ENCODE assay signal across 15 cellular contexts in genomic region chr13:36673352-36673751, GRCh38. TPM values are rescaled to one million over a fixed set of nuclear protein-coding genes. Genes with fewer than 3 reads are reported as not detected.
DNase-seq lines count a peak whose midpoint lies in the region; ATAC-seq and TF ChIP-seq lines count a peak whose summit lies in the region.
"Had no signal": no experiment of that assay in that cellular context is flagged by ENCODE, and none has a peak within 500 bp of the region (broad histone marks: within the 10 kb centered on the region; RNA-seq: fewer than 3 reads in every experiment).

No MANE protein-coding gene starts in this region.

- peak overlapping the region; percentile 38 for H3K4me3 ChIP-seq in lower lobe of right lung
- H3K4me3 ChIP-seq in stomach: peak overlapping the region; percentile 22 to 43 (median 27)

- TF ChIP-seq CTCF in brain (conservative IDR thresholded peaks at IDR 0.05): no peak
- no peak for TF ChIP-seq CTCF in lower lobe of right lung (IDR thresholded peaks at IDR 0.05)
- TF ChIP-seq CTCF in stomach (IDR thresholded peaks at IDR 0.05): no peak

- H3K36me3 Mint-ChIP-seq in brain: no peaks in the 10 kb centered on the region
- H3K36me3 Mint-ChIP-seq: CD8-positive, alpha-beta memory T cell had no signal

- H3K36me3 ChIP-seq in lower lobe of right lung: no peaks in the 10 kb centered on the region
- no peaks in the 10 kb centered on the region for H3K36me3 ChIP-seq in stomach

- no peaks in the 10 kb centered on the region for H3K9me3 ChIP-seq in lower lobe of right lung
- H3K9me3 ChIP-seq in stomach: no peaks in the 10 kb centered on the region

- ATAC-seq in lower lobe of right lung: no peak
- no peak for ATAC-seq in HG02870 (IDR thresholded peaks at IDR 0.05; ENCODE audit: unreplicated experiment)
- ATAC-seq in GM21576 (IDR thresholded peaks at IDR 0.05; ENCODE audit: unreplicated experiment): no peak
- ATAC-seq in GM18498 (IDR thresholded peaks at IDR 0.05; ENCODE audit: unreplicated experiment): no peak
- ATAC-seq: activated T-helper 17 cell treated with anti-CD3 and anti-CD28 coated beads, Interleukin-2, amount 50 U/mL, for 72 hours; HCT116 had no signal

- intact Hi-C loops in lower lobe of right lung (cut with DNase I): no loop called here
- intact Hi-C loops in stomach (cut with DNase I; ENCODE audit: low total_unique reads): no loop called here

- peaks cover 8% of the 10 kb centered on the region for H3K4me1 ChIP-seq in lower lobe of right lung
- H3K4me1 ChIP-seq in stomach: peaks cover 0 to 12% (median 10%) of the 10 kb centered on the region in 4 donors

- WGBS in stomach, 5 donors: 50 to 61% (median 55%) methylated on average over 11 of the region's 11 CpGs

- peaks cover 80% of the 10 kb centered on the region for H3K27me3 Mint-ChIP-seq in brain

- peak overlapping the region; percentile 80 to 86 (median 83) for H3K4me3 Mint-ChIP-seq in brain
- H3K4me3 Mint-ChIP-seq: activated CD8-positive, alpha-beta T cell treated with anti-CD3 and anti-CD28 coated beads for 36 hours; activated T-helper 17 cell treated with anti-CD3 and anti-CD28 coated beads, Interleukin-2, amount 50 U/mL, for 72 hours; CD8-positive, alpha-beta memory T cell had no signal

- peaks cover 39% of the 10 kb centered on the region for H3K27me3 ChIP-seq in lower lobe of right lung (ENCODE audit: low read depth)
- H3K27me3 ChIP-seq in stomach: peaks cover 0 to 49% (median 29%) of the 10 kb centered on the region in 3 donors

- no peak overlapping the region for H3K27ac Mint-ChIP-seq in brain
- H3K27ac Mint-ChIP-seq: activated CD8-positive, alpha-beta T cell treated with anti-CD3 and anti-CD28 coated beads for 36 hours; activated T-helper 17 cell treated with anti-CD3 and anti-CD28 coated beads, Interleukin-2, amount 50 U/mL, for 72 hours; CD8-positive, alpha-beta memory T cell had no signal

- DNase-seq in NCI-H748 (lab: John Stamatoyannopoulos, UW; ENCODE audit: unreplicated experiment) (peak; percentile 40), NCI-H748 treated with DMSO at 0.1 percent for 48 hours (lab: John Stamatoyannopoulos, UW) (no peak), lower lobe of right lung (no peak), stomach (no peak)
- DNase-seq: activated CD8-positive, alpha-beta T cell treated with anti-CD3 and anti-CD28 coated beads for 36 hours; CD8-positive, alpha-beta memory T cell; NCI-H226 had no signal

- TF ChIP-seq EP300 in stomach (IDR thresholded peaks at IDR 0.05): no peak

- H3K27ac ChIP-seq in lower lobe of right lung (no peak overlapping the region), stomach (no peak overlapping the region)

- TF ChIP-seq POLR2A in stomach (IDR thresholded peaks at IDR 0.05): no peak

- H3K9me3 Mint-ChIP-seq in brain: peaks cover 0 to 3% (median 0%) of the 10 kb centered on the region in 5 experiments

- peaks cover 16% of the 10 kb centered on the region for H3K4me1 Mint-ChIP-seq in brain
- H3K4me1 Mint-ChIP-seq: activated T-helper 17 cell treated with anti-CD3 and anti-CD28 coated beads, Interleukin-2, amount 50 U/mL, for 72 hours; CD8-positive, alpha-beta memory T cell had no signal

RNA-seq across cellular contexts. Expression of gene SERTM1, which starts 0.5 kb away (rescaled TPM):
- polyA plus RNA-seq in brain (ENCODE audit: insufficient read depth, low read depth, low replicate concordance) (0.59 TPM), stomach (under 1 TPM; 0.05 to 0.92 (median 0.50) TPM)
- total RNA-seq in lower lobe of right lung (5.0 TPM), stomach (under 1 TPM in 3 of 5 donors, not detected in 2; 0.37 to 0.87 (median 0.43) TPM)
- total RNA-seq: activated CD8-positive, alpha-beta T cell treated with anti-CD3 and anti-CD28 coated beads for 36 hours; activated T-helper 17 cell treated with anti-CD3 and anti-CD28 coated beads, Interleukin-2, amount 50 U/mL, for 72 hours; CD8-positive, alpha-beta memory T cell; fibroblast of lung; osteoblast had no signal
- polyA plus RNA-seq: CD8-positive, alpha-beta memory T cell; fibroblast of lung had no signal
